8 cellular contexts compared by ENCODE assay signal in the genomic region with DNA sequence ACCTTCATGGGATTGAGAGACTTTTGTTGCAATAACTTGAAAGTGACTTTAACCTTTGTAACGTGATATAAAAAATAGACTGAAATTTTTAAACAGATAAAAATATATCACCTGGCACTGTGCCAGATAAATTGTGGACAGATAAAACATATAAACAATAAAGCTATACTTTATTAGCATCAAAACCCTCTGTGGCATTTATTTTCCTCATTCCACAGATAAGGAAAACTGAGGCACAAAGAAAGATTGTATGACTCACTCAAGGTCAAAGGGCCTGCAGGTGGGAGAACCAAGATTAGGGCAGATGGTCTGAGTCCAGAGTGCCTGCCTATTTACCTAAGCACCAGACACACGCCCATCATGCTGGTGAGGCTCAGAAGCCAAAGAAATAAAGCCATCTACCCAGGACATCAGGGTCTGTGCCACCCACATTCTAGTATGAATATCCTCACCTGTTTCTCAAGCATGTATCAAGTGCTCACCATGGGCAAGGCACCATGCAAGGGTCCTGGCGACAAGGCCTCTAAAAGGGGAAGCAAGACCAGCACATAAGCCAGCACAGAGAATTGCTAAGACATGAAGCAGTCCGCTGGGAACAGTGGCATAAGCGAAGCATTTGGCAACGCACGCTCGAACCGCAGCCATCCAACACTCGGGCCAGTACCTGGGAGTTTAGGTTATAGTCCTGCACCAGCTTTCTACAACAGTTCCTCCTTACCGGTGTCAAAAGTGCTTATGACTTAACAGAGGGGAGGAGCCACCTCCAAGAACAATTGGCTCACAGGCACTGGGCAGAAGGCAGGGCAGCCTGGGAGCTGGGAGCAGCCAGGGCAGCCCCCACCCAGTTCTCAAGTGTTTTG. TPM values are rescaled to one million over a fixed set of nuclear protein-coding genes. Genes with fewer than 3 reads are reported as not detected.
A peak's percentile ranks its signal among the peaks of the same experiment; 100 is the strongest.
DNase-seq lines count a peak whose midpoint lies in the region; ATAC-seq and TF ChIP-seq lines count a peak whose summit lies in the region.

No MANE protein-coding gene starts in this region.

- no peak for TF ChIP-seq CTCF in MCF 10A (IDR thresholded peaks at IDR 0.05; ENCODE audit: unreplicated experiment)
- no peak for TF ChIP-seq CTCF in right lobe of liver (IDR thresholded peaks at IDR 0.05)

- H3K4me1 ChIP-seq in right lobe of liver (peaks cover 0 to 97% (median 47%) of the 10 kb centered on the region in 4 donors), thymus (ENCODE audit: control insufficient read depth, insufficient read depth, low read length) (peaks cover 60% of the 10 kb centered on the region)

- peak overlapping the region; percentile 79 for H3K27ac Mint-ChIP-seq in MCF 10A (ENCODE audit: low read depth, unreplicated experiment)

- POLR2A ChIA-PET in MCF 10A (lab: Yijun Ruan, JAX), result interaction anchor here (0.6 to 8.8 kb wide), 14 partner anchors 10 to 111 kb away, joined by 3 to 88 read pairs (median 8); partner anchors contain the start of genes MYH9 and TXN2

- H3K36me3 ChIP-seq in right lobe of liver (no peaks in the 10 kb centered on the region), thymus (ENCODE audit: control insufficient read depth, insufficient read depth) (peaks cover 39% of the 10 kb centered on the region)

- H3K9me3 ChIP-seq in right lobe of liver (no peaks in the 10 kb centered on the region), thymus (ENCODE audit: control insufficient read depth) (no peaks in the 10 kb centered on the region)

- BruUV-seq in MCF 10A (replicated peaks; lab: Mats Ljungman, UMichigan), result no TSS peak

- no peaks in the 10 kb centered on the region for H3K9me3 Mint-ChIP-seq in MCF 10A (ENCODE audit: unreplicated experiment)

- H3K4me1 Mint-ChIP-seq in MCF 10A (ENCODE audit: insufficient read depth, unreplicated experiment), result peaks cover 64% of the 10 kb centered on the region

- no peaks in the 10 kb centered on the region for H3K27me3 ChIP-seq in right lobe of liver
- no peaks in the 10 kb centered on the region for H3K27me3 ChIP-seq in thymus (ENCODE audit: control insufficient read depth, insufficient read depth)

- 22% methylated on average over 9 of the region's 11 CpGs for WGBS in right lobe of liver (ENCODE audit: insufficient coverage, low coverage, low lambda C conversion rate, missing lambda C conversion rate)
- 80% methylated on average over 11 of the region's 11 CpGs for WGBS in thymus

- DNase-seq in SIG-M5 treated with dmso at 0.1 percent for 504 hours (lab: John Stamatoyannopoulos, UW; ENCODE audit: unreplicated experiment) (peak; percentile 41), SIG-M5 (lab: John Stamatoyannopoulos, UW) (no peak), NOMO-1 (lab: John Stamatoyannopoulos, UW; ENCODE audit: unreplicated experiment in 2 of 2) (peak; percentile 55 to 60), MCF 10A (ENCODE audit: unreplicated experiment) (peak; percentile 82), right lobe of liver (no peak), midbrain (lab: John Stamatoyannopoulos, UW) (no peak)

- no peak for TF ChIP-seq POLR2A in right lobe of liver (IDR thresholded peaks at IDR 0.05)

- peak; percentile 48 to 61 (median 57) for ATAC-seq in right lobe of liver
- ATAC-seq in HG02840 (IDR thresholded peaks at IDR 0.05; ENCODE audit: low FRiP score, unreplicated experiment), result no peak

- intact Hi-C loops in MCF 10A (cut with micrococcal nuclease), result loop anchor here (2.0 kb wide), 1 partner anchor 17 kb away; the partner anchor contains the start of gene MYH9
- intact Hi-C loops in right lobe of liver (cut with DNase I), result loop anchor here in 1 of 2 donors (10.0 kb wide), 1 partner anchor 105 kb away; no protein-coding TSS in a partner anchor

- CTCF ChIA-PET in MCF 10A (lab: Yijun Ruan, JAX), result interaction anchor here (0.6 to 2.3 kb wide), 8 partner anchors 9 to 116 kb away, joined by 3 to 9 read pairs (median 3); no protein-coding TSS in a partner anchor

- H3K4me3 Mint-ChIP-seq in MCF 10A (ENCODE audit: unreplicated experiment), result peak overlapping the region; percentile 54

- peaks cover 33% of the 10 kb centered on the region for H3K36me3 Mint-ChIP-seq in MCF 10A (ENCODE audit: insufficient read depth, unreplicated experiment)

- no peaks in the 10 kb centered on the region for H3K27me3 Mint-ChIP-seq in MCF 10A (ENCODE audit: insufficient read depth, unreplicated experiment)

- H3K27ac ChIP-seq in right lobe of liver (peak overlapping the region; percentile 52 to 76 (median 61)), thymus (ENCODE audit: low read depth) (peak overlapping the region; percentile 62)

- H3K4me3 ChIP-seq in right lobe of liver (no peak overlapping the region), thymus (ENCODE audit: low read length) (no peak overlapping the region)

RNA-seq across cellular contexts. Expression of gene MYH9, which starts 17.6 kb away (rescaled TPM):
- total RNA-seq in MCF 10A (2022) (643 and 653 TPM in 2 replicates), right lobe of liver (100 to 1,000 TPM; 168 to 435 (median 222) TPM)
- 155 TPM for polyA plus RNA-seq in thymus

Comparison
In these comparisons a context has a peak if more than half of its experiments do, and no peak if none do; other contexts are left out.
1. DNase-seq: peak in SIG-M5 treated with dmso at 0.1 percent for 504 hours (single experiment), NOMO-1 (2 of 2) and MCF 10A (single experiment); none in SIG-M5 (single experiment), right lobe of liver (0 of 3) and midbrain (single experiment).